ENCODE assay signal across 32 cellular contexts in genomic region chr5:167688331-167688730, GRCh38.
DNase-seq lines count a peak whose midpoint lies in the region; ATAC-seq, FAIRE-seq and TF ChIP-seq lines count a peak whose summit lies in the region.
"Had no signal": no experiment of that assay in that cellular context is flagged by ENCODE, and none has a peak within 500 bp of the region (broad histone marks: within the 10 kb centered on the region; RNA-seq: fewer than 3 reads in every experiment).

No MANE protein-coding gene starts in this region.

- H3K4ac ChIP-seq in H9 (ENCODE audit: low read depth, low read length), result no peak overlapping the region

- DNase-seq in MCF 10A (ENCODE audit: unreplicated experiment) (peak; percentile 75), mammary epithelial cell (no peak), astrocyte (ENCODE audit: low read depth) (no peak), fibroblast of villous mesenchyme (ENCODE audit: low read depth) (peak; percentile 47), urothelium cell line (ENCODE audit: low spot score) (no peak), H9 (no peak), stomach (no peak)
- DNase-seq: activated CD4-positive, alpha-beta T cell treated with anti-CD3 and anti-CD28 coated beads for 48 hours; anterior cingulate cortex; CD4-positive, alpha-beta memory T cell; effector CD4-positive, alpha-beta T cell; KBM-7; mesendoderm; NCI-H1436; NCI-H226; Peyer's patch; SHP77 treated with DMSO at 0.1 percent for 48 hours; stimulated activated naive CD4-positive, alpha-beta T cell treated with Interleukin-2 at 50 U/mL for 16 hours; SW 1271; T-helper 9 cell; WERI-Rb-1 had no signal

- no peak overlapping the region for H2BK20ac ChIP-seq in H9 (ENCODE audit: low read depth, low read length, poor library complexity, severe bottlenecking)

- dilution Hi-C loops in mammary epithelial cell (cut with HindIII; ENCODE audit: low sequenced_read_pairs), result no loop called here

- no peaks in the 10 kb centered on the region for H3K79me2 ChIP-seq in mammary epithelial cell (ENCODE audit: insufficient read depth, low read length)
- no peaks in the 10 kb centered on the region for H3K79me2 ChIP-seq in astrocyte (ENCODE audit: insufficient read depth, low read length)
- no peaks in the 10 kb centered on the region for H3K79me2 ChIP-seq in H9 (ENCODE audit: insufficient read depth, low read length)
- H3K79me2 ChIP-seq: hepatocyte had no signal

- FAIRE-seq in astrocyte (lab: Jason Lieb, UNC) (peak; percentile 32), urothelium cell line (lab: Jason Lieb, UNC) (peak; percentile 23)
- FAIRE-seq: bronchial epithelial cell, colon, GM12878 had no signal

- no peak overlapping the region for H4K5ac ChIP-seq in H9 (ENCODE audit: insufficient read length, low read depth, low read length)

- CTCF ChIA-PET in MCF 10A (lab: Yijun Ruan, JAX) (interaction anchor here (0.6 kb wide), 1 partner anchor 8 kb away, joined by 3 read pairs; no protein-coding TSS in a partner anchor), mammary epithelial cell (lab: Charles Lee; ENCODE audit: low non-redundant PET) (no interaction called here)

- H3K4me1 Mint-ChIP-seq in MCF 10A (ENCODE audit: insufficient read depth, unreplicated experiment) (peaks cover 36% of the 10 kb centered on the region), astrocyte (ENCODE audit: low read depth, unreplicated experiment) (peaks cover 26% of the 10 kb centered on the region), H9 (peaks cover 0 to 2% of the 10 kb centered on the region in 2 experiments; a peak in 2 of 4 replicates)
- H3K4me1 Mint-ChIP-seq: CD4-positive, alpha-beta memory T cell had no signal

- no peak overlapping the region for H3K23ac ChIP-seq in H9 (ENCODE audit: insufficient read length, low read depth, low read length)

- no peak overlapping the region for H3T11ph ChIP-seq in H9 (ENCODE audit: low read length)

- H3K9ac ChIP-seq in mammary epithelial cell (ENCODE audit: insufficient read depth, low read length), result no peak overlapping the region
- no peak overlapping the region for H3K9ac ChIP-seq in astrocyte (ENCODE audit: low read length)
- no peak overlapping the region for H3K9ac ChIP-seq in H9 (ENCODE audit: extremely low read depth, insufficient read length, low read length)

- H2AK5ac ChIP-seq in H9 (ENCODE audit: insufficient read length, low read length), result no peak overlapping the region

- no peak overlapping the region for H2BK5ac ChIP-seq in H9 (ENCODE audit: insufficient read length, low read length)

- H3K9me3 Mint-ChIP-seq in MCF 10A (ENCODE audit: unreplicated experiment) (no peaks in the 10 kb centered on the region), astrocyte (ENCODE audit: unreplicated experiment) (peaks cover 6% of the 10 kb centered on the region), H9 (0 out of 5 replicates have a peak, but pooled peaks cover 0 to 3% of the 10 kb centered on the region in 2 experiments)
- H3K9me3 Mint-ChIP-seq: activated T-helper 2 cell treated with anti-CD3 and anti-CD28 coated beads, Interferon-gamma antibody, Interleukin-2, Interleukin-4, amounts not matched to agents 10 μg/mL and 5 μg/mL and 100 μg/mL, durations not matched to agents 14 hours and 24 hours and 36 hours had no signal

- no peaks in the 10 kb centered on the region for H3K23me2 ChIP-seq in H9 (ENCODE audit: insufficient read length, low read depth, low read length, poor library complexity, severe bottlenecking)

- H2BK12ac ChIP-seq in H9 (ENCODE audit: insufficient read length, low read depth, low read length), result no peak overlapping the region

- H3K4me1 ChIP-seq in mammary epithelial cell (ENCODE audit: insufficient read depth, low read length) (no peaks in the 10 kb centered on the region), astrocyte (ENCODE audit: insufficient read depth, low read length) (peaks cover 15% of the 10 kb centered on the region), H9 (ENCODE audit: insufficient read depth, low read length) (no peaks in the 10 kb centered on the region), stomach (no peaks in the 10 kb centered on the region)
- H3K4me1 ChIP-seq: Peyer's patch had no signal

- H4K20me1 ChIP-seq in mammary epithelial cell (ENCODE audit: insufficient read depth, low read length) (no peaks in the 10 kb centered on the region), astrocyte (ENCODE audit: insufficient read depth, low read length) (no peaks in the 10 kb centered on the region), H9 (ENCODE audit: control insufficient read depth, insufficient read depth, insufficient read length) (no peaks in the 10 kb centered on the region)

- POLR2A ChIA-PET in MCF 10A (lab: Yijun Ruan, JAX), result interaction anchor here (0.6 to 2.5 kb wide), 8 partner anchors 11 to 62 kb away, joined by 3 to 16 read pairs (median 4); no protein-coding TSS in a partner anchor

- TF ChIP-seq CTCF in MCF 10A (IDR thresholded peaks at IDR 0.05; ENCODE audit: unreplicated experiment) (no peak), mammary epithelial cell (conservative IDR thresholded peaks at IDR 0.05 in 1 of 2, IDR thresholded peaks at IDR 0.05 in 1 of 2; ENCODE audit: extremely low read depth in 1 of 2, insufficient read depth in 1 of 2, low read depth in 1 of 2, low read length in 2 of 2) (no peak), astrocyte (IDR thresholded peaks at IDR 0.05; ENCODE audit: insufficient read depth, low read depth, low read length) (no peak), fibroblast of villous mesenchyme (IDR thresholded peaks at IDR 0.05; ENCODE audit: insufficient read depth, low read depth, low read length) (no peak), H9 (conservative IDR thresholded peaks at IDR 0.05) (no peak), stomach (IDR thresholded peaks at IDR 0.05) (no peak)

- H3K27ac ChIP-seq in mammary epithelial cell (ENCODE audit: insufficient read depth, low read depth, low read length) (no peak overlapping the region), astrocyte (ENCODE audit: low read depth, low read length) (no peak overlapping the region), H9 (ENCODE audit: insufficient read length, low read depth, low read length) (no peak overlapping the region), stomach (no peak overlapping the region)
- H3K27ac ChIP-seq: 22Rv1, epithelial cell of prostate, hepatocyte, Peyer's patch, WERI-Rb-1 had no signal

- peak overlapping the region; percentile 97 for H3K27ac Mint-ChIP-seq in MCF 10A (ENCODE audit: low read depth, unreplicated experiment)
- no peak overlapping the region for H3K27ac Mint-ChIP-seq in astrocyte (ENCODE audit: unreplicated experiment)
- no peak overlapping the region for H3K27ac Mint-ChIP-seq in H9
- H3K27ac Mint-ChIP-seq: activated naive CD4-positive, alpha-beta T cell treated with anti-CD3 and anti-CD28 coated beads, Interleukin-2, amount 50 U/mL, for 72 hours; activated T-helper 2 cell treated with anti-CD3 and anti-CD28 coated beads, Interferon-gamma antibody, Interleukin-2, Interleukin-4, amounts not matched to agents 10 μg/mL and 5 μg/mL and 100 μg/mL, durations not matched to agents 14 hours and 24 hours and 36 hours; CD4-positive, alpha-beta memory T cell had no signal

- H3K36me3 ChIP-seq in mammary epithelial cell (ENCODE audit: insufficient read depth, low read length), result no peaks in the 10 kb centered on the region
- H3K36me3 ChIP-seq in astrocyte (ENCODE audit: insufficient read depth, low read length), result no peaks in the 10 kb centered on the region
- no peaks in the 10 kb centered on the region for H3K36me3 ChIP-seq in stomach
- H3K36me3 ChIP-seq: MG63, Peyer's patch, WERI-Rb-1 had no signal

- H3K4me2 ChIP-seq in mammary epithelial cell (ENCODE audit: insufficient read depth, low read depth, low read length), result no peak overlapping the region
- H3K4me2 ChIP-seq in astrocyte (ENCODE audit: low read length), result peak overlapping the region; percentile 24
- H3K4me2 ChIP-seq in H9 (ENCODE audit: insufficient read depth, insufficient read length, low read length), result no peak overlapping the region
- H3K4me2 ChIP-seq: hepatocyte, smooth muscle cell had no signal

- no peak overlapping the region for H2BK120ac ChIP-seq in H9 (ENCODE audit: low read depth, low read length, poor library complexity, severe bottlenecking)

- H3K14ac ChIP-seq in H9 (ENCODE audit: insufficient read depth, low read length), result no peak overlapping the region

- H3K4me3 ChIP-seq in mammary epithelial cell (replicated peaks in 1 of 3; ENCODE audit: insufficient read depth in 1 of 3, low read depth in 2 of 3, low read length in 3 of 3) (no peak overlapping the region), astrocyte (ENCODE audit: insufficient read depth, low read depth, low read length) (no peak overlapping the region), fibroblast of villous mesenchyme (ENCODE audit: low read depth, low read length) (no peak overlapping the region), stomach (no peak overlapping the region)
- H3K4me3 ChIP-seq: GM12878, hepatocyte, MG63, Peyer's patch, smooth muscle cell had no signal

- no peak for TF ChIP-seq EP300 in stomach (IDR thresholded peaks at IDR 0.05)

- in situ Hi-C loops in mammary epithelial cell (cut with MboI; ENCODE audit: low sequenced_read_pairs in 2 of 2), result no loop called here

- no peak for TF ChIP-seq POLR2A in stomach (IDR thresholded peaks at IDR 0.05)

- H2AFZ ChIP-seq in mammary epithelial cell (ENCODE audit: low read depth, low read length), result no peak overlapping the region
- no peak overlapping the region for H2AFZ ChIP-seq in astrocyte (ENCODE audit: low read depth, low read length)
- H2AFZ ChIP-seq in H9 (ENCODE audit: low read length), result no peak overlapping the region
- H2AFZ ChIP-seq: hepatocyte had no signal

- intact Hi-C loops in MCF 10A (cut with micrococcal nuclease) (no loop called here), mammary epithelial cell (cut with micrococcal nuclease) (no loop called here), stomach (cut with DNase I; ENCODE audit: low total_unique reads) (no loop called here)

- H3K18ac ChIP-seq in H9 (ENCODE audit: insufficient read length, low read depth, low read length), result no peak overlapping the region

- H4K91ac ChIP-seq in H9 (ENCODE audit: insufficient read length, low read depth, low read length), result no peak overlapping the region

- no peaks in the 10 kb centered on the region for H3K9me3 ChIP-seq in mammary epithelial cell (replicated peaks; ENCODE audit: insufficient read depth, low read length)
- H3K9me3 ChIP-seq in astrocyte (ENCODE audit: insufficient read depth, low read depth, low read length), result no peaks in the 10 kb centered on the region
- H3K9me3 ChIP-seq in H9 (ENCODE audit: control insufficient read depth, low read depth, low read length), result no peaks in the 10 kb centered on the region
- no peaks in the 10 kb centered on the region for H3K9me3 ChIP-seq in stomach
- H3K9me3 ChIP-seq: MG63, Peyer's patch had no signal

- H3K4me3 Mint-ChIP-seq in MCF 10A (ENCODE audit: unreplicated experiment), result peak overlapping the region; percentile 63
- H3K4me3 Mint-ChIP-seq in astrocyte (ENCODE audit: unreplicated experiment), result no peak overlapping the region
- no peak overlapping the region for H3K4me3 Mint-ChIP-seq in H9
- H3K4me3 Mint-ChIP-seq: CD4-positive, alpha-beta memory T cell had no signal

- ATAC-seq in HG03135 (IDR thresholded peaks at IDR 0.05; ENCODE audit: unreplicated experiment), result no peak
- ATAC-seq: activated naive CD4-positive, alpha-beta T cell treated with anti-CD3 and anti-CD28 coated beads, Interleukin-2, amount 50 U/mL, for 72 hours; GM12878 had no signal

- H3K36me3 Mint-ChIP-seq in MCF 10A (ENCODE audit: insufficient read depth, unreplicated experiment) (no peaks in the 10 kb centered on the region), astrocyte (ENCODE audit: low read depth, unreplicated experiment) (peaks cover 6% of the 10 kb centered on the region), H9 (ENCODE audit: insufficient read depth in 1 of 3, low read depth in 3 of 3) (no peaks in the 10 kb centered on the region; a peak in 1 of 7 replicates)
- H3K36me3 Mint-ChIP-seq: activated naive CD4-positive, alpha-beta T cell treated with anti-CD3 and anti-CD28 coated beads, Interleukin-2, amount 50 U/mL, for 72 hours; CD4-positive, alpha-beta memory T cell had no signal

- no peak overlapping the region for H4K8ac ChIP-seq in H9 (replicated peaks; ENCODE audit: insufficient read length, low read depth, low read length)

- no peaks in the 10 kb centered on the region for H3K79me1 ChIP-seq in H9 (ENCODE audit: insufficient read depth, low read depth, low read length, poor library complexity, severe bottlenecking)

- WGBS in mammary epithelial cell (ENCODE audit: low coverage, missing lambda C conversion rate), result 50% methylated on average over 2 of the region's 2 CpGs
- WGBS in H9 (ENCODE audit: extremely low coverage, insufficient read length, low lambda C conversion rate), result no CpG with 5 or more reads among the region's 2 CpGs
- WGBS in stomach, 5 donors, result 45 to 69% (median 65%) methylated on average over 2 of the region's 2 CpGs

- no peak overlapping the region for H2BK15ac ChIP-seq in H9 (ENCODE audit: low read depth, low read length)

- H3K27me3 ChIP-seq in mammary epithelial cell (ENCODE audit: insufficient read depth, low read length) (no peaks in the 10 kb centered on the region), astrocyte (ENCODE audit: insufficient read depth, low read length) (no peaks in the 10 kb centered on the region), H9 (ENCODE audit: insufficient read depth, low read length) (no peaks in the 10 kb centered on the region), stomach (no peaks in the 10 kb centered on the region)
- H3K27me3 ChIP-seq: MG63, Peyer's patch had no signal

- H3K56ac ChIP-seq in H9 (ENCODE audit: insufficient read length, low read depth, low read length), result no peak overlapping the region

- BruUV-seq in MCF 10A (replicated peaks; lab: Mats Ljungman, UMichigan) (no TSS peak), mammary epithelial cell (replicated peaks; lab: Mats Ljungman, UMichigan) (no TSS peak)

- H3K27me3 Mint-ChIP-seq in MCF 10A (ENCODE audit: insufficient read depth, unreplicated experiment) (no peaks in the 10 kb centered on the region), astrocyte (ENCODE audit: low read depth, unreplicated experiment) (no peaks in the 10 kb centered on the region), H9 (ENCODE audit: low read depth) (no peaks in the 10 kb centered on the region)

Comparison
In these comparisons a context has a peak if more than half of its experiments do, and no peak if none do; other contexts are left out.
1. DNase-seq: peak in MCF 10A (single experiment) and fibroblast of villous mesenchyme (single experiment); none in mammary epithelial cell (single experiment), astrocyte (single experiment), urothelium cell line (single experiment), H9 (single experiment) and stomach (single experiment).